27 cellular contexts compared by ENCODE assay signal in the genomic region with DNA sequence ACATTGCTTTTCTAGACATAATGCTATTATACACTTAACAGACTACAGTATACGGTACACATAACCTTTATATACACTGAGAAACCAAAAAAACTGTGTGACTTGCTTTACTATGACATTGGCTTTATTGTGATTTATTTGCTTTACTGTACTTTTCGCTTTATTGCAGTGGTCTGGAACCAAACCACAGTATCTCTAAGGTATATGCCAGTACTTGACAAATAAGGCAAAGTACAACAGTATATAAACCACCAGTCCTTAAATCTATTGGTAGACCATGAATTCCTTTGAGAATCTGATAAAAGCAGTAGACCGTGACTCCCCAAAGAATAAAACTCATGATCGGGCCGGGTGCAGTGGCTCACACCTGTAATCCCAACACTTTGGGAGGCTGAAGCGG.
"Had no signal": no experiment of that assay in that cellular context is flagged by ENCODE, and none has a peak within 500 bp of the region (broad histone marks: within the 10 kb centered on the region; RNA-seq: fewer than 3 reads in every experiment).

No MANE protein-coding gene starts in this region.

- H3K9me3 ChIP-seq: left ventricle myocardium inferior, ovary, right atrium auricular region, right lobe of liver, testis, thyroid gland, transverse colon, upper lobe of left lung, vagina had no signal

- H3K4me1 Mint-ChIP-seq: mesothelial cell of epicardium had no signal

- H3K9me3 Mint-ChIP-seq: immature natural killer cell; naive thymus-derived CD4-positive, alpha-beta T cell; natural killer cell treated with Interleukin-12 subunit alpha and Interleukin-12 subunit beta and Interleukin-15 and Interleukin-18, amount 100 ng/mL, for 72 hours; stimulated activated memory B cell treated with anti-CD40 and anti-IgM and Interleukin-4, amounts not matched to agents 10 μg/mL and 1 μg/mL and 100 μg/mL, for 72 hours had no signal

- FAIRE-seq: islet of Langerhans, kidney had no signal

- H3K4me3 ChIP-seq: left ventricle myocardium inferior, lung, ovary, right atrium auricular region, right lobe of liver, smooth muscle cell, testis, thyroid gland, transverse colon, upper lobe of left lung, vagina had no signal

- H3K27ac Mint-ChIP-seq: immature natural killer cell; mesothelial cell of epicardium; natural killer cell treated with Interleukin-12 subunit alpha and Interleukin-12 subunit beta and Interleukin-15 and Interleukin-18, amount 100 ng/mL, for 72 hours; progenitor cell of endocrine pancreas; stimulated activated memory B cell treated with anti-CD40 and anti-IgM and Interleukin-4, amounts not matched to agents 10 μg/mL and 1 μg/mL and 100 μg/mL, for 72 hours; stimulated activated naive CD8-positive, alpha-beta T cell treated with anti-CD3 and anti-CD28 coated beads, Interleukin-15, amount 100 ng/mL, for 72 hours had no signal

- H3K27me3 ChIP-seq: ovary, right atrium auricular region, right lobe of liver, testis, thyroid gland, transverse colon, upper lobe of left lung, vagina had no signal

- ATAC-seq: naive thymus-derived CD4-positive, alpha-beta T cell; natural killer cell treated with Interleukin-12 subunit alpha and Interleukin-12 subunit beta and Interleukin-15 and Interleukin-18, amount 100 ng/mL, for 72 hours; right lobe of liver; stimulated activated memory B cell treated with anti-CD40 and anti-IgM and Interleukin-4, amounts not matched to agents 10 μg/mL and 1 μg/mL and 100 μg/mL, for 72 hours; stimulated activated naive CD8-positive, alpha-beta T cell treated with anti-CD3 and anti-CD28 coated beads, Interleukin-15, amount 100 ng/mL, for 72 hours had no signal

- H3K36me3 ChIP-seq: ovary, right atrium auricular region, right lobe of liver, thyroid gland, transverse colon, upper lobe of left lung had no signal

- H3K27ac ChIP-seq: left ventricle myocardium inferior, ovary, right atrium auricular region, right lobe of liver, testis, thyroid gland, transverse colon, upper lobe of left lung, vagina had no signal

- H3K4me2 ChIP-seq: smooth muscle cell had no signal

- H3K4me1 ChIP-seq: testis, thyroid gland, upper lobe of left lung, vagina had no signal

- DNase-seq: hippocampal formation; immature natural killer cell; kidney; left ventricle myocardium inferior; mesendoderm; naive thymus-derived CD4-positive, alpha-beta T cell; ovary; right lobe of liver; stimulated activated CD4-positive, alpha-beta T cell treated with anti-CD3 and anti-CD28 coated beads, Interleukin-1b, Interleukin-23, amount 100 ng/mL, for 48 hours; stimulated activated CD4-positive, alpha-beta T cell treated with anti-CD3 and anti-CD28 coated beads, Interleukin-2, amount 100 ng/mL, for 48 hours; stimulated activated CD4-positive, alpha-beta T cell treated with anti-CD3 and anti-CD28 coated beads, Interleukin-4, amount 100 ng/mL, for 4 hours; stimulated activated CD8-positive, alpha-beta memory T cell treated with anti-CD3 and anti-CD28 coated beads, Interleukin-4, amount 100 ng/mL, for 48 hours; stimulated activated naive CD4-positive, alpha-beta T cell treated with Interleukin-2 at 50 U/mL for 16 hours; stimulated activated naive CD8-positive, alpha-beta T cell treated with anti-CD3 and anti-CD28 coated beads, Interleukin-15, amount 100 ng/mL, for 72 hours; testis; thyroid gland; transverse colon; upper lobe of left lung had no signal

- H3K4me3 Mint-ChIP-seq: immature natural killer cell; mesothelial cell of epicardium; natural killer cell treated with Interleukin-12 subunit alpha and Interleukin-12 subunit beta and Interleukin-15 and Interleukin-18, amount 100 ng/mL, for 72 hours; stimulated activated memory B cell treated with anti-CD40 and anti-IgM and Interleukin-4, amounts not matched to agents 10 μg/mL and 1 μg/mL and 100 μg/mL, for 72 hours; stimulated activated naive CD8-positive, alpha-beta T cell treated with anti-CD3 and anti-CD28 coated beads, Interleukin-15, amount 100 ng/mL, for 72 hours had no signal

- H3K27me3 Mint-ChIP-seq: naive thymus-derived CD4-positive, alpha-beta T cell; natural killer cell treated with Interleukin-12 subunit alpha and Interleukin-12 subunit beta and Interleukin-15 and Interleukin-18, amount 100 ng/mL, for 72 hours; progenitor cell of endocrine pancreas; stimulated activated memory B cell treated with anti-CD40 and anti-IgM and Interleukin-4, amounts not matched to agents 10 μg/mL and 1 μg/mL and 100 μg/mL, for 72 hours; stimulated activated naive CD8-positive, alpha-beta T cell treated with anti-CD3 and anti-CD28 coated beads, Interleukin-15, amount 100 ng/mL, for 72 hours had no signal
